1 cellular context compared by ENCODE assay signal in genomic region chr9:19173598-19174125, GRCh38.
TF ChIP-seq lines count a peak whose summit lies in the region.

No MANE protein-coding gene starts in this region.

TF ChIP-seq in HepG2, 621 proteins besides CTCF, POLR2A, EP300 and RAD21 (continued from another document and continues in another):
- TF ChIP-seq ARID5B (CRISPR knock-in tag; IDR thresholded peaks at IDR 0.05), result peak; percentile 84
- TF ChIP-seq ZMYM4 (CRISPR knock-in tag; IDR thresholded peaks at IDR 0.05), result peak; percentile 35; the same call in 1 of the 2 replicates
- TF ChIP-seq ESRRA (CRISPR knock-in tag; IDR thresholded peaks at IDR 0.05; ENCODE audit: low read depth), result 0 out of 2 replicates have a peak, but pooled peaks have one; percentile 45
- no peak for TF ChIP-seq ZNF639 (CRISPR knock-in tag; conservative IDR thresholded peaks at IDR 0.05)
- 0 out of 2 replicates have a peak, but pooled peaks have one; percentile 29 for TF ChIP-seq ZNF564 (CRISPR knock-in tag; IDR thresholded peaks at IDR 0.05)
- no peak for TF ChIP-seq RFXANK (CRISPR knock-in tag; IDR thresholded peaks at IDR 0.05)
- no peak for TF ChIP-seq CEBPB (IDR thresholded peaks at IDR 0.05; ENCODE audit: borderline replicate concordance, low read depth, low read length)
- TF ChIP-seq ZNF317 (CRISPR knock-in tag; IDR thresholded peaks at IDR 0.05), result no peak; the same call in 1 of the 2 replicates
- no peak for TF ChIP-seq SNAPC4 (CRISPR knock-in tag; IDR thresholded peaks at IDR 0.05)
- no peak for TF ChIP-seq GTF2F1 (IDR thresholded peaks at IDR 0.05; ENCODE audit: low read length)
- TF ChIP-seq ZUFSP (CRISPR knock-in tag; IDR thresholded peaks at IDR 0.05; ENCODE audit: borderline replicate concordance), result no peak
- no peak for TF ChIP-seq MBD4 (IDR thresholded peaks at IDR 0.05; ENCODE audit: borderline replicate concordance, low read length)
- TF ChIP-seq AGO1 (IDR thresholded peaks at IDR 0.05; ENCODE audit: low read depth, low read length, poor library complexity, severe bottlenecking), result no peak
- no peak for TF ChIP-seq PRDM4 (CRISPR knock-in tag; IDR thresholded peaks at IDR 0.05; ENCODE audit: borderline replicate concordance)
- TF ChIP-seq ZNF281 (CRISPR knock-in tag; IDR thresholded peaks at IDR 0.05; ENCODE audit: borderline replicate concordance), result 0 out of 2 replicates have a peak, but pooled peaks have one; percentile 1
- TF ChIP-seq SKIL (CRISPR knock-in tag; IDR thresholded peaks at IDR 0.05; ENCODE audit: borderline replicate concordance), result peak; percentile 81
- peak in 1 of 2 experiments; percentile 40; a peak in 1 of 4 replicates for TF ChIP-seq ATF4 (CRISPR knock-in tag; IDR thresholded peaks at IDR 0.05)
- TF ChIP-seq ZNF580 (CRISPR knock-in tag; IDR thresholded peaks at IDR 0.05; ENCODE audit: borderline replicate concordance, low read depth), result no peak; the same call in 1 of the 2 replicates
- TF ChIP-seq TFDP1 (CRISPR knock-in tag; IDR thresholded peaks at IDR 0.05; ENCODE audit: borderline replicate concordance), result no peak
- TF ChIP-seq NFATC3 (CRISPR knock-in tag; IDR thresholded peaks at IDR 0.05), result no peak
- TF ChIP-seq RNF219 (CRISPR knock-in tag; IDR thresholded peaks at IDR 0.05), result no peak
- TF ChIP-seq DR1 (CRISPR knock-in tag; IDR thresholded peaks at IDR 0.05), result no peak
